Comparison of ENCODE assay signal across 8 cellular contexts in the genomic region with DNA sequence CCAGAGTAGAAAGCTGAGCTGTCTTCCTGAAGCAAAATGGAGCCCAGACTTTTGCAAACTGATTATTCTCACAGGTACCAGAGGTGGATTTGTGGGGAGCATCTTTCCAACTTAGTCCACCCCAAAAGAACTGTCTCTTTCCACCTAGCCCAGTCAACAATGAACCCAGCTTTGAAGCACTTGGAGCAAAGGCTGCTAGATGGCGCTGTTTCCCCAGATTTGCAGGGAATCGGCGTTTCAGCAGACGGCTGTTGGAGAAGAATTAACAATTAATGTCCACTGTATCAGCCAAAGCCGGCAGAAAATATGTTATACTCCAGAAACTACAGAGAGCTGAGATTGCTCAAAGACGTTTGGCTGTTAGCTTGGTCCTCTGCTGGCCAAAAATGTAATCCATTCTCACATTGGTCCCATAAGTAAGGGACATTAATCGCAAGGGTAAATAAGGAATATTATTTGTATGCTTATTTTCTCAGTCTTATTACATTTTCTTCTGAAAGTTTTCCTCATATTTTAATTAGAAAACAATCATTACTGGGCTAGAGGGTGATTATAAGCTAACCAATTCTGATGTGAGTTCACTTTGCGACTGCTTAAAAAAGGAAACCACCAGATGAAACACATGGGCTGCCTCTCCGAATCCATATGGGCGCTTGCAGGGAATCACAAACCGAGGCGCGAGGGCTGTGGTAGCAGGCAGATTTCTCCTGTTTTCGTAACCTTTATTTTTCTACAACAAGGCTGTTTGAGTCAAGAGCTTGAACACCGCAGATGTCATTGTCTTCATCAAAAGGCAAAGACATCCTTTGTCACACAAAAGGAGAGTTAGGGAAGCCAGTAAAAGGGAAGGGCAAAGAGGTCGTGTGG.
DNase-seq lines count a peak whose midpoint lies in the region; TF ChIP-seq lines count a peak whose summit lies in the region.

No MANE protein-coding gene starts in this region.

- H3K27me3 ChIP-seq in mammary epithelial cell (ENCODE audit: insufficient read depth, low read length) (no peaks in the 10 kb centered on the region), tibial nerve (no peaks in the 10 kb centered on the region)

- H3K79me2 ChIP-seq in mammary epithelial cell (ENCODE audit: insufficient read depth, low read length), result no peaks in the 10 kb centered on the region

- dilution Hi-C loops in mammary epithelial cell (cut with HindIII; ENCODE audit: low sequenced_read_pairs), result no loop called here

- H3K4me1 ChIP-seq in mammary epithelial cell (ENCODE audit: insufficient read depth, low read length) (peaks cover 21% of the 10 kb centered on the region), tibial nerve (peaks cover 0 to 4% (median 0%) of the 10 kb centered on the region in 4 donors)

- no peak overlapping the region for H3K4me3 ChIP-seq in GM12875 (ENCODE audit: low read depth, low read length)
- H3K4me3 ChIP-seq in mammary epithelial cell (replicated peaks in 1 of 3; ENCODE audit: insufficient read depth in 1 of 3, low read depth in 2 of 3, low read length in 3 of 3), result no peak overlapping the region
- H3K4me3 ChIP-seq in tibial nerve, result no peak overlapping the region

- intact Hi-C loops in mammary epithelial cell (cut with micrococcal nuclease), result loop anchor here (1.0 to 5.0 kb wide), 3 partner anchors 47 to 667 kb away; no protein-coding TSS in a partner anchor
- intact Hi-C loops in activated T-helper 1 cell treated with anti-CD3 and anti-CD28 coated beads, Interleukin-12 subunit alpha, Interleukin-12 subunit beta, Interleukin-2, Interleukin-4 antibody, amounts not matched to agents 30 ng/mL and 10 ng/mL and 1 ng/mL, durations not matched to agents 14 hours and 24 hours and 36 hours (cut with micrococcal nuclease), result no loop called here

- H3K36me3 ChIP-seq in mammary epithelial cell (ENCODE audit: insufficient read depth, low read length) (no peaks in the 10 kb centered on the region), tibial nerve (no peaks in the 10 kb centered on the region)

- WGBS in mammary epithelial cell (ENCODE audit: low coverage, missing lambda C conversion rate), result 63% methylated on average over 15 of the region's 16 CpGs
- 29 to 35% methylated on average over 16 of the region's 16 CpGs for WGBS in tibial nerve, 2 donors

- no peaks in the 10 kb centered on the region for H4K20me1 ChIP-seq in mammary epithelial cell (ENCODE audit: insufficient read depth, low read length)

- H3K36me3 Mint-ChIP-seq in activated T-helper 1 cell treated with anti-CD3 and anti-CD28 coated beads, Interleukin-12 subunit alpha, Interleukin-12 subunit beta, Interleukin-2, Interleukin-4 antibody, amounts not matched to agents 30 ng/mL and 10 ng/mL and 1 ng/mL, durations not matched to agents 14 hours and 24 hours and 36 hours (ENCODE audit: low read depth), result no peaks in the 10 kb centered on the region

- in situ Hi-C loops in mammary epithelial cell (cut with MboI; ENCODE audit: low sequenced_read_pairs in 2 of 2), result no loop called here

- TF ChIP-seq EP300 in tibial nerve (IDR thresholded peaks at IDR 0.05), result no peak

- H3K9me3 Mint-ChIP-seq in activated T-helper 1 cell treated with anti-CD3 and anti-CD28 coated beads, Interleukin-12 subunit alpha, Interleukin-12 subunit beta, Interleukin-2, Interleukin-4 antibody, amounts not matched to agents 30 ng/mL and 10 ng/mL and 1 ng/mL, durations not matched to agents 14 hours and 24 hours and 36 hours, result no peaks in the 10 kb centered on the region

- CTCF ChIA-PET in mammary epithelial cell (lab: Charles Lee; ENCODE audit: low non-redundant PET), result interaction anchor here (0.6 kb wide), 3 partner anchors 155 to 808 kb away, joined by 3 to 7 read pairs (median 6); no protein-coding TSS in a partner anchor

- peaks cover 8% of the 10 kb centered on the region for H3K27me3 Mint-ChIP-seq in activated T-helper 1 cell treated with anti-CD3 and anti-CD28 coated beads, Interleukin-12 subunit alpha, Interleukin-12 subunit beta, Interleukin-2, Interleukin-4 antibody, amounts not matched to agents 30 ng/mL and 10 ng/mL and 1 ng/mL, durations not matched to agents 14 hours and 24 hours and 36 hours (ENCODE audit: insufficient read depth)

- no peak overlapping the region for H3K9ac ChIP-seq in mammary epithelial cell (ENCODE audit: insufficient read depth, low read length)

- H3K4me3 Mint-ChIP-seq in activated T-helper 1 cell treated with anti-CD3 and anti-CD28 coated beads, Interleukin-12 subunit alpha, Interleukin-12 subunit beta, Interleukin-2, Interleukin-4 antibody, amounts not matched to agents 30 ng/mL and 10 ng/mL and 1 ng/mL, durations not matched to agents 14 hours and 24 hours and 36 hours, result no peak overlapping the region

- H3K4me2 ChIP-seq in mammary epithelial cell (ENCODE audit: insufficient read depth, low read depth, low read length), result no peak overlapping the region

- no peak overlapping the region for H3K27ac Mint-ChIP-seq in activated T-helper 1 cell treated with anti-CD3 and anti-CD28 coated beads, Interleukin-12 subunit alpha, Interleukin-12 subunit beta, Interleukin-2, Interleukin-4 antibody, amounts not matched to agents 30 ng/mL and 10 ng/mL and 1 ng/mL, durations not matched to agents 14 hours and 24 hours and 36 hours

- H3K4me1 Mint-ChIP-seq in activated T-helper 1 cell treated with anti-CD3 and anti-CD28 coated beads, Interleukin-12 subunit alpha, Interleukin-12 subunit beta, Interleukin-2, Interleukin-4 antibody, amounts not matched to agents 30 ng/mL and 10 ng/mL and 1 ng/mL, durations not matched to agents 14 hours and 24 hours and 36 hours (ENCODE audit: low read depth), result no peaks in the 10 kb centered on the region

- H3K27ac ChIP-seq in mammary epithelial cell (ENCODE audit: insufficient read depth, low read depth, low read length), result no peak overlapping the region
- no peak overlapping the region for H3K27ac ChIP-seq in tibial nerve

- no peak overlapping the region for H2AFZ ChIP-seq in mammary epithelial cell (ENCODE audit: low read depth, low read length)

- DNase-seq in AG20443 (ENCODE audit: low spot score), result peak; percentile 51
- peak; percentile 34 for DNase-seq in HPDE6-E6E7 (ENCODE audit: extremely low spot score)
- peak; percentile 10 for DNase-seq in NOMO-1 treated with DMSO at 0.1 percent for 48 hours (lab: John Stamatoyannopoulos, UW; ENCODE audit: unreplicated experiment)
- peak; percentile 48 for DNase-seq in mammary epithelial cell
- peak; percentile 49 for DNase-seq in kidney glomerular epithelial cell (lab: John Stamatoyannopoulos, UW)
- DNase-seq in tibial nerve (ENCODE audit: low spot score in 2 of 2), result peak; percentile 47 to 62
- DNase-seq in activated T-helper 1 cell treated with anti-CD3 and anti-CD28 coated beads, Interleukin-12 subunit alpha, Interleukin-12 subunit beta, Interleukin-2, Interleukin-4 antibody, amounts not matched to agents 30 ng/mL and 10 ng/mL and 1 ng/mL, durations not matched to agents 14 hours and 24 hours and 36 hours (ENCODE audit: low spot score), result no peak

- no TSS peak for BruUV-seq in mammary epithelial cell (replicated peaks; lab: Mats Ljungman, UMichigan)

- H3K9me3 ChIP-seq in mammary epithelial cell (replicated peaks; ENCODE audit: insufficient read depth, low read length) (no peaks in the 10 kb centered on the region), tibial nerve (no peaks in the 10 kb centered on the region)

- TF ChIP-seq CTCF in GM12875 (IDR thresholded peaks at IDR 0.05; ENCODE audit: borderline replicate concordance, insufficient read depth, low read depth, low read length), result peak; percentile 79; the same call in 1 of the 2 replicates
- peak; percentile 95 to 97 for TF ChIP-seq CTCF in mammary epithelial cell (conservative IDR thresholded peaks at IDR 0.05 in 1 of 2, IDR thresholded peaks at IDR 0.05 in 1 of 2; ENCODE audit: extremely low read depth in 1 of 2, insufficient read depth in 1 of 2, low read depth in 1 of 2, low read length in 2 of 2)
- peak; percentile 39 to 75 (median 52) for TF ChIP-seq CTCF in tibial nerve (IDR thresholded peaks at IDR 0.05)

- no peak for TF ChIP-seq POLR2A in tibial nerve (IDR thresholded peaks at IDR 0.05)
